Comparison of ENCODE assay signal across 1 cellular context in the genomic region with DNA sequence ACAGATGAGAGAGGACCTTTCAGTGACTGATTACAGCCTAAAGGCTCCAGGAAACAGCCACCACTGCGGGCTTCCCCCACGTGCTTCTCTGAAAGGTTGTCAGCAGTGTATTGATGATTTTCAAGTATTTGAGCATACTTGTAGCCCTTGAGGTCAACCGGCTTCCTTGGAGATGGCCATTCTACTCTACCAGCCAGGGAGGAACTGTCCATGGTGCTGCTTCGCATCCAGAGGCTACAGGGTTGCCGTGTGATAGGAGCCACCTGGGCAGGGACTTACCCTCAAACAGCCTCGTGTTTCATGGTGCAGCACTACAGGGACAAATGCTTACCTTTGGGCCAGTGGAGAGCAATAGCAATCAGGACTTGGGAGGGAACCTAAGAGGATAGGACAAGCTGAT.
TF ChIP-seq lines count a peak whose summit lies in the region.

No MANE protein-coding gene starts in this region.

TF ChIP-seq in GM12878, 131 proteins besides CTCF, POLR2A, EP300 and RAD21:
- TF ChIP-seq SMAD1 (IDR thresholded peaks at IDR 0.05; ENCODE audit: low read depth, partially characterized antibody) (no peak), REST (IDR thresholded peaks at IDR 0.05; ENCODE audit: low read depth, low read length) (peak; percentile 86), RCOR1 (conservative IDR thresholded peaks at IDR 0.05; ENCODE audit: low read depth, low read length) (no peak), ZZZ3 (IDR thresholded peaks at IDR 0.05; ENCODE audit: control insufficient read depth, insufficient read length, low read depth) (no peak)
